In genomic region chr20:36199293-36200257, GRCh38 we compare ENCODE assay signal across 8 cellular contexts. TPM values are rescaled to one million over a fixed set of nuclear protein-coding genes. Genes with fewer than 3 reads are reported as not detected.
DNase-seq lines count a peak whose midpoint lies in the region; ATAC-seq and TF ChIP-seq lines count a peak whose summit lies in the region.

No MANE protein-coding gene starts in this region.

- H3K4me3 Mint-ChIP-seq in activated T-cell treated with anti-CD3 and anti-CD28 coated beads, Interleukin-2, amount 50 U/mL, for 24 hours, result no peak overlapping the region
- H3K4me3 Mint-ChIP-seq in nephron progenitor cell, result no peak overlapping the region

- H4K20me1 ChIP-seq in Karpas-422 (ENCODE audit: insufficient read depth, low read depth, low read length), result no peaks in the 10 kb centered on the region

- no peaks in the 10 kb centered on the region for H3K36me3 ChIP-seq in Karpas-422 (ENCODE audit: insufficient read depth, low read length)
- H3K36me3 ChIP-seq in Panc1 (ENCODE audit: control insufficient read depth, insufficient read depth, low read length), result no peaks in the 10 kb centered on the region

- H3K9me3 Mint-ChIP-seq in activated T-cell treated with anti-CD3 and anti-CD28 coated beads, Interleukin-2, amount 50 U/mL, for 24 hours, result no peaks in the 10 kb centered on the region
- H3K9me3 Mint-ChIP-seq in nephron progenitor cell, result no peaks in the 10 kb centered on the region

- peak; percentile 94 for TF ChIP-seq CTCF in Panc1 (IDR thresholded peaks at IDR 0.05)
- peak; percentile 95 for TF ChIP-seq CTCF in fibroblast of mammary gland (conservative IDR thresholded peaks at IDR 0.05; ENCODE audit: control insufficient read depth, insufficient read depth, low read depth, low read length)
- peak; percentile 90 for TF ChIP-seq CTCF in nephron progenitor cell (IDR thresholded peaks at IDR 0.05)

- H2AFZ ChIP-seq in Karpas-422 (ENCODE audit: low read length), result no peak overlapping the region

- no peak overlapping the region for H3K4me2 ChIP-seq in Karpas-422 (ENCODE audit: low read depth, low read length, poor library complexity, severe bottlenecking)

- peak; percentile 94 for ATAC-seq in Panc1
- no peak for ATAC-seq in HG02798 (IDR thresholded peaks at IDR 0.05; ENCODE audit: poor library complexity, unreplicated experiment)

- peak; percentile 55 for DNase-seq in DMS53 treated with DMSO at 0.1 percent for 48 hours (lab: John Stamatoyannopoulos, UW; ENCODE audit: unreplicated experiment)
- DNase-seq in Karpas-422, result peak; percentile 91
- DNase-seq in Panc1 (ENCODE audit: low read depth, low spot score), result peak; percentile 68
- DNase-seq in activated T-cell treated with anti-CD3 and anti-CD28 coated beads, Interleukin-2, amount 50 U/mL, for 24 hours, result peak; percentile 82
- peak; percentile 77 for DNase-seq in fibroblast of mammary gland (ENCODE audit: low read depth)
- peak; percentile 91 for DNase-seq in nephron progenitor cell
- DNase-seq in stimulated activated naive CD4-positive, alpha-beta T cell (lab: John Stamatoyannopoulos, UW), result peak; percentile 24 to 68 (median 54)

- CTCF ChIA-PET in Panc1 (lab: Charles Lee), result interaction anchor here (0.5 to 1.7 kb wide), 12 partner anchors 10 to 239 kb away, joined by 3 to 8 read pairs (median 4); no protein-coding TSS in a partner anchor

- H3K9ac ChIP-seq in Karpas-422 (ENCODE audit: low read length), result no peak overlapping the region

- in situ Hi-C loops in Panc1 (cut with HindIII; ENCODE audit: low pct_unique_long_range_greater_than_20kb, low sequenced_read_pairs), result no loop called here

- H3K27ac Mint-ChIP-seq in activated T-cell treated with anti-CD3 and anti-CD28 coated beads, Interleukin-2, amount 50 U/mL, for 24 hours, result no peak overlapping the region
- no peak overlapping the region for H3K27ac Mint-ChIP-seq in nephron progenitor cell

- H3K36me3 Mint-ChIP-seq in activated T-cell treated with anti-CD3 and anti-CD28 coated beads, Interleukin-2, amount 50 U/mL, for 24 hours (ENCODE audit: low read depth), result no peaks in the 10 kb centered on the region
- no peaks in the 10 kb centered on the region for H3K36me3 Mint-ChIP-seq in nephron progenitor cell (ENCODE audit: low read depth)

- H3K9me2 ChIP-seq in Karpas-422 (replicated peaks; ENCODE audit: insufficient read depth, low read length), result no peaks in the 10 kb centered on the region

- H3K27ac ChIP-seq in Karpas-422 (ENCODE audit: low read length) (no peak overlapping the region), Panc1 (ENCODE audit: low read length) (no peak overlapping the region)

- intact Hi-C loops in Panc1 (cut with micrococcal nuclease; ENCODE audit: unreplicated experiment), result loop anchor here (1.0 kb wide), 1 partner anchor 43 kb away; no protein-coding TSS in a partner anchor

- peaks cover 4% of the 10 kb centered on the region for H3K4me1 Mint-ChIP-seq in activated T-cell treated with anti-CD3 and anti-CD28 coated beads, Interleukin-2, amount 50 U/mL, for 24 hours (ENCODE audit: low read depth)
- no peaks in the 10 kb centered on the region for H3K4me1 Mint-ChIP-seq in nephron progenitor cell

- H3K79me2 ChIP-seq in Karpas-422 (ENCODE audit: low read length), result no peaks in the 10 kb centered on the region

- no peaks in the 10 kb centered on the region for H3K27me3 Mint-ChIP-seq in activated T-cell treated with anti-CD3 and anti-CD28 coated beads, Interleukin-2, amount 50 U/mL, for 24 hours
- H3K27me3 Mint-ChIP-seq in nephron progenitor cell (ENCODE audit: low read depth, poor library complexity), result no peaks in the 10 kb centered on the region

- BruUV-seq in Panc1 (replicated peaks; lab: Mats Ljungman, UMichigan), result no TSS peak

- no peaks in the 10 kb centered on the region for H3K27me3 ChIP-seq in Karpas-422 (ENCODE audit: low read length)
- H3K27me3 ChIP-seq in Panc1 (ENCODE audit: control insufficient read depth, insufficient read depth, low read length), result no peaks in the 10 kb centered on the region; the same call in none of the 2 replicates

- H3K4me3 ChIP-seq in Karpas-422 (ENCODE audit: low read length) (no peak overlapping the region), Panc1 (ENCODE audit: low read depth in 2 of 2, low read length in 2 of 2) (no peak overlapping the region), fibroblast of mammary gland (ENCODE audit: control insufficient read depth, low read depth, low read length) (no peak overlapping the region)

- peaks cover 3% of the 10 kb centered on the region; the same call in 1 of the 2 replicates for H3K4me1 ChIP-seq in Karpas-422 (ENCODE audit: low read length)
- no peaks in the 10 kb centered on the region for H3K4me1 ChIP-seq in Panc1 (ENCODE audit: control insufficient read depth, insufficient read depth, low read length)

- H3K9me3 ChIP-seq in Karpas-422 (ENCODE audit: low read length) (no peaks in the 10 kb centered on the region), Panc1 (ENCODE audit: control insufficient read depth, insufficient read depth, low read depth, low read length) (no peaks in the 10 kb centered on the region)

- POLR2A ChIA-PET in Panc1 (lab: Charles Lee), result no interaction called here

RNA-seq across cellular contexts. Expression of gene AAR2, which starts 36.7 kb away (rescaled TPM):
- 24.9 and 28.4 TPM in 2 replicates for total RNA-seq in Karpas-422 (2014; rRNA removed; shearing (Covaris generic); ENCODE audit: low replicate concordance)
- total RNA-seq in Panc1 (2021; ENCODE audit: unreplicated experiment), result 26.1 TPM
- 27.7 TPM for polyA plus RNA-seq in Panc1 (2012; ENCODE audit: insufficient read length)

RNA-seq across cellular contexts. Expression of gene EPB41L1, which starts 45.0 kb away (rescaled TPM):
- 5.9 and 10.6 TPM in 2 replicates for total RNA-seq in Karpas-422 (2014; rRNA removed; shearing (Covaris generic); ENCODE audit: low replicate concordance)
- 8.6 TPM for total RNA-seq in Panc1 (2021; ENCODE audit: unreplicated experiment)
- 9.2 TPM for polyA plus RNA-seq in Panc1 (2012; ENCODE audit: insufficient read length)
